Comparison of ENCODE assay signal across 15 cellular contexts in genomic region chr7:19405546-19405945, GRCh38.
DNase-seq lines count a peak whose midpoint lies in the region; ATAC-seq and TF ChIP-seq lines count a peak whose summit lies in the region.
"Had no signal": no experiment of that assay in that cellular context is flagged by ENCODE, and none has a peak within 500 bp of the region (broad histone marks: within the 10 kb centered on the region; RNA-seq: fewer than 3 reads in every experiment).

No MANE protein-coding gene starts in this region.

- no peak for TF ChIP-seq POLR2A in HCT116 (IDR thresholded peaks at IDR 0.05; ENCODE audit: borderline replicate concordance, extremely low read depth, insufficient read depth, insufficient read length)

- POLR2A ChIA-PET in HCT116 (lab: Charles Lee) = no interaction called here

- no peaks in the 10 kb centered on the region for H3K36me3 ChIP-seq in HCT116 (ENCODE audit: control insufficient read depth in 1 of 2, insufficient read depth in 2 of 2, low read length in 2 of 2)
- H3K36me3 ChIP-seq: heart right ventricle, left ventricle myocardium inferior, neutrophil had no signal

- H3K27me3 Mint-ChIP-seq in activated naive CD8-positive, alpha-beta T cell treated with anti-CD3 and anti-CD28 coated beads for 36 hours = no peaks in the 10 kb centered on the region
- H3K27me3 Mint-ChIP-seq: activated naive CD8-positive, alpha-beta T cell treated with anti-CD3 and anti-CD28 coated beads, Interleukin-2, amount 10 ng/mL, durations not matched to agents 7 days and 5 days had no signal

- intact Hi-C loops in HCT116 (cut with micrococcal nuclease) = no loop called here

- no peak overlapping the region for H3K9ac ChIP-seq in HCT116 (ENCODE audit: low read length)

- RAD21 ChIA-PET in HCT116 (lab: Charles Lee; ENCODE audit: low non-redundant PET in 1 of 2, low total read pairs in 2 of 2, uncharacterized antibody in 2 of 2, unreplicated experiment in 2 of 2) = no interaction called here

- H3K4me3 Mint-ChIP-seq in activated naive CD8-positive, alpha-beta T cell treated with anti-CD3 and anti-CD28 coated beads for 36 hours = no peak overlapping the region
- H3K4me3 Mint-ChIP-seq: activated naive CD8-positive, alpha-beta T cell treated with anti-CD3 and anti-CD28 coated beads, Interleukin-2, amount 10 ng/mL, durations not matched to agents 7 days and 5 days had no signal

- peaks cover 8 to 12% of the 10 kb centered on the region in 2 experiments; a peak in 2 of 4 replicates for H3K4me1 ChIP-seq in HCT116 (ENCODE audit: control insufficient read depth in 1 of 2, insufficient read depth in 2 of 2, low read length in 2 of 2)
- H3K4me1 ChIP-seq: left ventricle myocardium inferior had no signal

- peak overlapping the region; percentile 63; the same call in 1 of the 2 replicates for H3K4me2 ChIP-seq in HCT116 (ENCODE audit: low read length)

- no peak overlapping the region for H3K27ac ChIP-seq in HCT116 (ENCODE audit: low read depth, low read length)
- H3K27ac ChIP-seq: heart right ventricle, left ventricle myocardium inferior, neutrophil had no signal

- H3K27ac Mint-ChIP-seq in activated naive CD8-positive, alpha-beta T cell treated with anti-CD3 and anti-CD28 coated beads for 36 hours = no peak overlapping the region

- TF ChIP-seq RAD21 in HCT116 (IDR thresholded peaks at IDR 0.05; ENCODE audit: low read depth) = no peak

- H3K9me3 ChIP-seq in HCT116 (ENCODE audit: control insufficient read depth in 1 of 2, insufficient read depth in 1 of 2, low read depth in 1 of 2, low read length in 2 of 2) = no peaks in the 10 kb centered on the region
- H3K9me3 ChIP-seq: heart right ventricle, left ventricle myocardium inferior, neutrophil had no signal

- CTCF ChIA-PET in HCT116 (lab: Charles Lee) = no interaction called here

- H3K9me2 ChIP-seq in HCT116 (ENCODE audit: insufficient read depth) = no peaks in the 10 kb centered on the region

- H3K36me3 Mint-ChIP-seq in activated naive CD8-positive, alpha-beta T cell treated with anti-CD3 and anti-CD28 coated beads for 36 hours = no peaks in the 10 kb centered on the region
- H3K36me3 Mint-ChIP-seq: activated naive CD8-positive, alpha-beta T cell treated with anti-CD3 and anti-CD28 coated beads, Interleukin-2, amount 10 ng/mL, durations not matched to agents 7 days and 5 days had no signal

- no peaks in the 10 kb centered on the region for H3K79me2 ChIP-seq in HCT116 (ENCODE audit: insufficient read depth, low read length)

- H4K20me1 ChIP-seq in HCT116 (ENCODE audit: insufficient read depth) = no peaks in the 10 kb centered on the region

- no peaks in the 10 kb centered on the region for H3K4me1 Mint-ChIP-seq in activated naive CD8-positive, alpha-beta T cell treated with anti-CD3 and anti-CD28 coated beads for 36 hours
- H3K4me1 Mint-ChIP-seq: activated naive CD8-positive, alpha-beta T cell treated with anti-CD3 and anti-CD28 coated beads, Interleukin-2, amount 10 ng/mL, durations not matched to agents 7 days and 5 days had no signal

- ATAC-seq in HCT116 (no peak), SK-N-SH treated with all-trans-retinoic acid at 6 μM for 48 hours (peak; percentile 30; the same call in 2 of the 3 replicates), GM19023 (IDR thresholded peaks at IDR 0.05; ENCODE audit: unreplicated experiment) (no peak)

- H3K4me3 ChIP-seq in HCT116 (replicated peaks in 1 of 2; ENCODE audit: low read depth in 1 of 2, low read length in 2 of 2) (no peak overlapping the region), foreskin fibroblast (ENCODE audit: low read depth in 1 of 2, low read length in 2 of 2) (no peak overlapping the region)
- H3K4me3 ChIP-seq: heart right ventricle, left ventricle myocardium inferior had no signal

- 0 out of 2 replicates have a peak, but pooled peaks cover 5% of the 10 kb centered on the region for H3K27me3 ChIP-seq in HCT116 (ENCODE audit: insufficient read depth, low read length)
- H3K27me3 ChIP-seq: heart right ventricle, neutrophil had no signal

- H3K9me3 Mint-ChIP-seq in activated naive CD8-positive, alpha-beta T cell treated with anti-CD3 and anti-CD28 coated beads for 36 hours = no peaks in the 10 kb centered on the region
- H3K9me3 Mint-ChIP-seq: activated naive CD8-positive, alpha-beta T cell treated with anti-CD3 and anti-CD28 coated beads, Interleukin-2, amount 10 ng/mL, durations not matched to agents 7 days and 5 days had no signal

- peak overlapping the region; percentile 71 for H2AFZ ChIP-seq in HCT116 (ENCODE audit: low read depth, low read length, poor library complexity, severe bottlenecking)

- TF ChIP-seq CTCF in HCT116 (IDR thresholded peaks at IDR 0.05 in 2 of 3, conservative IDR thresholded peaks at IDR 0.05 in 1 of 3; ENCODE audit: borderline replicate concordance in 1 of 3, insufficient read depth in 1 of 3, low read depth in 2 of 3, low read length in 2 of 3) (no peak), foreskin fibroblast (IDR thresholded peaks at IDR 0.05; ENCODE audit: low read depth, low read length) (no peak)

- BruUV-seq in HCT116 (replicated peaks; lab: Mats Ljungman, UMichigan) = no TSS peak

- peak; percentile 64 for DNase-seq in A172 (ENCODE audit: low spot score)
- DNase-seq in HCT116 (ENCODE audit: low read depth, low spot score) = no peak
- DNase-seq in foreskin fibroblast = peak; percentile 30 to 54
- no peak for DNase-seq in foreskin melanocyte
- DNase-seq in hypothalamus (lab: John Stamatoyannopoulos, UW) = no peak
- DNase-seq in activated naive CD8-positive, alpha-beta T cell treated with anti-CD3 and anti-CD28 coated beads for 36 hours = no peak
- DNase-seq: activated naive CD8-positive, alpha-beta T cell treated with anti-CD3 and anti-CD28 coated beads, Interleukin-2, amount 10 ng/mL, durations not matched to agents 7 days and 5 days; heart right ventricle; left ventricle myocardium inferior; NCI-H1417 treated with DMSO at 0.1 percent for 48 hours; NCI-H524 treated with DMSO at 0.1 percent for 48 hours; SHP77 treated with DMSO at 0.1 percent for 48 hours had no signal

TF ChIP-seq in HCT116, 20 proteins besides CTCF, POLR2A, EP300 and RAD21:
- no peak for TF ChIP-seq EZH2phosphoT487 (IDR thresholded peaks at IDR 0.05; ENCODE audit: borderline replicate concordance)

TF ChIP-seq in SK-N-SH treated with all-trans-retinoic acid at 6 μM for 48 hours, 23 proteins besides CTCF, POLR2A, EP300 and RAD21:
- TF ChIP-seq ZC3H10 (CRISPR knock-in tag; IDR thresholded peaks at IDR 0.05) (no peak), ZNF8 (CRISPR knock-in tag; IDR thresholded peaks at IDR 0.05) (no peak), CREB5 (CRISPR knock-in tag; IDR thresholded peaks at IDR 0.05; ENCODE audit: low read depth) (no peak), RARB (CRISPR knock-in tag; IDR thresholded peaks at IDR 0.05) (no peak), ZNF70 (CRISPR knock-in tag; IDR thresholded peaks at IDR 0.05) (no peak), ESRRG (CRISPR knock-in tag; IDR thresholded peaks at IDR 0.05) (no peak), TSHZ2 (CRISPR knock-in tag; IDR thresholded peaks at IDR 0.05) (no peak), PPARA (CRISPR knock-in tag; IDR thresholded peaks at IDR 0.05; ENCODE audit: borderline replicate concordance) (no peak), ZFP30 (CRISPR knock-in tag; IDR thresholded peaks at IDR 0.05) (no peak), SNAI2 (CRISPR knock-in tag; IDR thresholded peaks at IDR 0.05) (no peak), BACH2 (CRISPR knock-in tag; IDR thresholded peaks at IDR 0.05; ENCODE audit: borderline replicate concordance) (no peak)
TF ChIP-seq in SK-N-SH treated with all-trans-retinoic acid at 6 μM for 48 hours: peak in this region for 0.

Comparison
In these comparisons a context has a peak if more than half of its experiments do, and no peak if none do; other contexts are left out.
1. DNase-seq: peak in A172 (single experiment) and foreskin fibroblast (2 of 2); none in HCT116 (single experiment), foreskin melanocyte (single experiment), hypothalamus (0 of 51) and activated naive CD8-positive, alpha-beta T cell treated with anti-CD3 and anti-CD28 coated beads for 36 hours (single experiment).